Comparison of ENCODE assay signal across 23 cellular contexts in genomic region chr10:75287697-75288096, GRCh38.
"Had no signal": no experiment of that assay in that cellular context is flagged by ENCODE, and none has a peak within 500 bp of the region (broad histone marks: within the 10 kb centered on the region; RNA-seq: fewer than 3 reads in every experiment).

No MANE protein-coding gene starts in this region.

- H3K9me3 ChIP-seq: Peyer's patch had no signal

- H3K27ac Mint-ChIP-seq: activated B cell treated with CpG ODN at 0.5 μM for 24 hours; activated CD4-positive, alpha-beta T cell treated with anti-CD3 and anti-CD28 coated beads, Interleukin-2, amount 10 ng/mL, durations not matched to agents 24 days and 14 days; activated naive CD4-positive, alpha-beta T cell treated with anti-CD3 and anti-CD28 coated beads, Interleukin-2, amount 10 ng/mL, durations not matched to agents 7 days and 5 days; activated naive CD8-positive, alpha-beta T cell treated with anti-CD3 and anti-CD28 coated beads for 36 hours; activated T-cell treated with anti-CD3 and anti-CD28 coated beads, Interleukin-2, amount 50 U/mL, for 72 hours; activated T-helper 2 cell treated with anti-CD3 and anti-CD28 coated beads, Interferon-gamma antibody, Interleukin-2, Interleukin-4, amounts not matched to agents 10 μg/mL and 5 μg/mL and 100 μg/mL, durations not matched to agents 14 hours and 24 hours and 36 hours; T-helper 1 cell treated with Interleukin-12 subunit alpha and Interleukin-12 subunit beta and Interleukin-4 antibody, amounts not matched to agents 30 μg/mL and 1 μg/mL, for 36 hours had no signal

- H3K27ac ChIP-seq: brain microvascular endothelial cell, cardiac muscle cell, Peyer's patch had no signal

- H3K36me3 Mint-ChIP-seq: activated naive CD4-positive, alpha-beta T cell treated with anti-CD3 and anti-CD28 coated beads, Interleukin-2, amount 10 ng/mL, durations not matched to agents 7 days and 5 days; activated naive CD8-positive, alpha-beta T cell treated with anti-CD3 and anti-CD28 coated beads for 36 hours had no signal

- DNase-seq: activated B cell treated with CpG ODN at 0.5 μM for 24 hours; activated CD4-positive, alpha-beta T cell treated with anti-CD3 and anti-CD28 coated beads for 1 hour; activated CD4-positive, alpha-beta T cell treated with anti-CD3 and anti-CD28 coated beads, Interleukin-2, amount 10 ng/mL, durations not matched to agents 24 days and 14 days; activated CD4-positive, alpha-beta T cell treated with anti-CD3 and anti-CD28 coated beads, Interleukin-2, amount 50 U/mL, for 48 hours; activated gamma-delta T cell treated with Interleukin-2 at 50 U/mL for 16 hours; activated naive CD4-positive, alpha-beta T cell treated with anti-CD3 and anti-CD28 coated beads, Interleukin-2, amount 10 ng/mL, durations not matched to agents 7 days and 5 days; activated naive CD8-positive, alpha-beta T cell treated with anti-CD3 and anti-CD28 coated beads for 36 hours; activated T-cell treated with anti-CD3 and anti-CD28 coated beads, Interleukin-2, amount 50 U/mL, for 72 hours; brain microvascular endothelial cell; cerebellar nuclear complex; MG63; MV-4-11; NCI-H1092 treated with DMSO at 0.1 percent for 48 hours; NCI-H1417 treated with DMSO at 0.1 percent for 48 hours; NCI-H1694 treated with DMSO at 0.1 percent for 48 hours; NCI-H2029 treated with DMSO at 0.1 percent for 48 hours; NCI-H446; NCI-H524; Peyer's patch; SHP77 treated with DMSO at 0.1 percent for 48 hours had no signal

- H3K9me3 Mint-ChIP-seq: activated CD4-positive, alpha-beta T cell treated with anti-CD3 and anti-CD28 coated beads, Interleukin-2, amount 10 ng/mL, durations not matched to agents 24 days and 14 days; activated T-helper 2 cell treated with anti-CD3 and anti-CD28 coated beads, Interferon-gamma antibody, Interleukin-2, Interleukin-4, amounts not matched to agents 10 μg/mL and 5 μg/mL and 100 μg/mL, durations not matched to agents 14 hours and 24 hours and 36 hours; T-helper 1 cell treated with Interleukin-12 subunit alpha and Interleukin-12 subunit beta and Interleukin-4 antibody, amounts not matched to agents 30 μg/mL and 1 μg/mL, for 36 hours had no signal

- ATAC-seq: activated T-cell treated with anti-CD3 and anti-CD28 coated beads, Interleukin-2, amount 50 U/mL, for 72 hours had no signal

- H3K4me1 Mint-ChIP-seq: activated B cell treated with CpG ODN at 0.5 μM for 24 hours; activated CD4-positive, alpha-beta T cell treated with anti-CD3 and anti-CD28 coated beads, Interleukin-2, amount 10 ng/mL, durations not matched to agents 24 days and 14 days; activated naive CD4-positive, alpha-beta T cell treated with anti-CD3 and anti-CD28 coated beads, Interleukin-2, amount 10 ng/mL, durations not matched to agents 7 days and 5 days; activated naive CD8-positive, alpha-beta T cell treated with anti-CD3 and anti-CD28 coated beads for 36 hours had no signal

- H3K27me3 ChIP-seq: brain microvascular endothelial cell, cardiac muscle cell, MG63, Peyer's patch had no signal

- H3K36me3 ChIP-seq: brain microvascular endothelial cell, cardiac muscle cell, MG63, Peyer's patch had no signal

- H3K4me3 Mint-ChIP-seq: activated B cell treated with CpG ODN at 0.5 μM for 24 hours; activated CD4-positive, alpha-beta T cell treated with anti-CD3 and anti-CD28 coated beads, Interleukin-2, amount 10 ng/mL, durations not matched to agents 24 days and 14 days; activated naive CD4-positive, alpha-beta T cell treated with anti-CD3 and anti-CD28 coated beads, Interleukin-2, amount 10 ng/mL, durations not matched to agents 7 days and 5 days; activated naive CD8-positive, alpha-beta T cell treated with anti-CD3 and anti-CD28 coated beads for 36 hours; activated T-cell treated with anti-CD3 and anti-CD28 coated beads, Interleukin-2, amount 50 U/mL, for 72 hours; T-helper 1 cell treated with Interleukin-12 subunit alpha and Interleukin-12 subunit beta and Interleukin-4 antibody, amounts not matched to agents 30 μg/mL and 1 μg/mL, for 36 hours had no signal

- H3K4me3 ChIP-seq: cardiac muscle cell, MG63, Peyer's patch had no signal
